8 cellular contexts compared by ENCODE assay signal in genomic region chr2:157876066-157876770, GRCh38.
DNase-seq lines count a peak whose midpoint lies in the region; ATAC-seq and TF ChIP-seq lines count a peak whose summit lies in the region.

Gene ACVR1, minus strand, starts transcription at chr2:157876330. Its CDS starts 76,837 bp downstream, at chr2:157799493.

- peak; percentile 89 for DNase-seq in AG04449 (ENCODE audit: low read depth, low spot score)
- DNase-seq in NCI-H226 = peak; percentile 96
- peak; percentile 57 for DNase-seq in activated CD4-positive, CD25-positive, alpha-beta regulatory T cell treated with anti-CD3 and anti-CD28 coated beads, Interleukin-2, amount 50 U/mL, for 16 hours (ENCODE audit: low read depth, low spot score)
- peak; percentile 80 for DNase-seq in central memory CD4-positive, alpha-beta T cell
- peak; percentile 96 for DNase-seq in inferior parietal cortex (ENCODE audit: extremely low spot score)
- DNase-seq in smooth muscle cell of the brain vasculature (ENCODE audit: low read depth, low spot score) = peak; percentile 89

- TF ChIP-seq CTCF in AG04449 (IDR thresholded peaks at IDR 0.05; ENCODE audit: insufficient read depth, low read length, missing control alignments) = no peak

- CTCF ChIA-PET in AG04449 (lab: Yijun Ruan, JAX) = interaction anchor here (0.6 to 2.6 kb wide), 19 partner anchors 8 to 103 kb away, joined by 3 to 32 read pairs (median 6); no protein-coding TSS in a partner anchor

- POLR2A ChIA-PET in AG04449 (lab: Yijun Ruan, JAX) = interaction anchor here (0.7 to 2.1 kb wide), 6 partner anchors 10 to 571 kb away, joined by 3 to 11 read pairs (median 4); no protein-coding TSS in a partner anchor

- peak within 1 kb of the TSS; percentile 89 for H3K4me3 ChIP-seq in AG04449 (ENCODE audit: low read depth, low read length)

- ATAC-seq in GM18868 (IDR thresholded peaks at IDR 0.05; ENCODE audit: unreplicated experiment) (peak; percentile 78), HG03139 (IDR thresholded peaks at IDR 0.05; ENCODE audit: unreplicated experiment) (peak; percentile 82)

Comparison
In these comparisons a context has a peak if more than half of its experiments do, and no peak if none do; other contexts are left out.
1. Peak in every context shown above with its lines: DNase-seq, ATAC-seq and H3K4me3 ChIP-seq.